In the genomic region with DNA sequence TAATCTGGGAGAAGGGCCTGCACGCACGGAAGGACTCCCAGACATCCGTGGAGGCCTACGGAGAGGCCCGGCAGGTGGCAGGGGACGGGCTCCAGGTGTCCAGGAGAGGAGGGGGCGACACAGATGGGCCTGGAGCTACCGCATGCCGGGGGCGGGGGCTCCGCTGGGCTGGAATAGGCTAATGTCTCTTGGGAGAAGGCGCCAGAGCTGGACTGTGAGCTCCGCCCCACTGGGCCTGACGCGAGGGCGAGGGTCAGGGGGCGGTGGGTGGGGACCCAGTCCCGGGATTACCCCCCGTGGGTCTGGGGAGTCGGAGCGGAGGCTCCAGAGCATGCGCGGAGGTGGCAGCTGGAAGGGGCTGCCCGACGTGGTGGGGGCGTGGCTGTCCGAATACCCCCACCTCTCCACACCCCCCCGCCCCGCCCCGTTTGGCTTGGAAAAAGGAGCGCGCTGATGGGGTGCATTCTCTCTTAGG, we compare ENCODE assay signal across 8 cellular contexts. TPM values are rescaled to one million over a fixed set of nuclear protein-coding genes. Genes with fewer than 3 reads are reported as not detected.
DNase-seq lines count a peak whose midpoint lies in the region; ATAC-seq and TF ChIP-seq lines count a peak whose summit lies in the region.

No MANE protein-coding gene starts in this region.

- peak overlapping the region; percentile 96 for H3K9ac ChIP-seq in OCI-LY1 (ENCODE audit: low read length)

- H3K27me3 ChIP-seq in OCI-LY1 (ENCODE audit: insufficient read depth, low read length) (no peaks in the 10 kb centered on the region), foreskin keratinocyte (peaks cover 5% of the 10 kb centered on the region), upper lobe of left lung (no peaks in the 10 kb centered on the region)

- H3K27ac ChIP-seq in OCI-LY1 (ENCODE audit: low read depth, low read length, poor library complexity, severe bottlenecking) (peak overlapping the region; percentile 39), foreskin keratinocyte (no peak overlapping the region), upper lobe of left lung (peak overlapping the region; percentile 54 to 93 (median 82))

- H3K4me2 ChIP-seq in OCI-LY1 (ENCODE audit: low read length) = peak overlapping the region; percentile 97

- H3K36me3 ChIP-seq in OCI-LY1 (ENCODE audit: insufficient read depth, low read length) = peaks cover 6% of the 10 kb centered on the region; the same call in 1 of the 2 replicates
- H3K36me3 ChIP-seq in upper lobe of left lung = peaks cover 0 to 6% (median 3%) of the 10 kb centered on the region in 4 donors

- no peaks in the 10 kb centered on the region for H3K9me3 ChIP-seq in OCI-LY1 (ENCODE audit: low read length)
- no peaks in the 10 kb centered on the region for H3K9me3 ChIP-seq in upper lobe of left lung

- ATAC-seq in HG02870 (IDR thresholded peaks at IDR 0.05; ENCODE audit: unreplicated experiment) = peak; percentile 15
- peak; percentile 6 for ATAC-seq in foreskin keratinocyte
- peak; percentile 47 to 68 for ATAC-seq in upper lobe of left lung (ENCODE audit: low FRiP score in 2 of 2)

- H4K20me1 ChIP-seq in OCI-LY1 (ENCODE audit: insufficient read depth, low read length) = no peaks in the 10 kb centered on the region

- H3K4me1 ChIP-seq in OCI-LY1 (ENCODE audit: insufficient read depth, low read length, severe bottlenecking) (peaks cover 34% of the 10 kb centered on the region), foreskin keratinocyte (no peaks in the 10 kb centered on the region), upper lobe of left lung (peaks cover 30 to 53% (median 36%) of the 10 kb centered on the region in 4 donors)

- no peak for TF ChIP-seq POLR2A in upper lobe of left lung (IDR thresholded peaks at IDR 0.05)

- H3F3A ChIP-seq in OCI-LY1 (ENCODE audit: insufficient read depth, low read length) = peaks cover 4% of the 10 kb centered on the region; the same call in 1 of the 2 replicates

- peaks cover 4% of the 10 kb centered on the region; the same call in 1 of the 2 replicates for H3K79me2 ChIP-seq in OCI-LY1 (ENCODE audit: insufficient read depth, low read length)

- peak overlapping the region; percentile 93; the same call in 1 of the 2 replicates for H2AFZ ChIP-seq in OCI-LY1 (ENCODE audit: low read length)

- WGBS in upper lobe of left lung, 2 donors = 0 to 1% methylated on average over 6 to 23 of the region's 32 CpGs

- no peak for TF ChIP-seq EP300 in upper lobe of left lung (IDR thresholded peaks at IDR 0.05)

- H3K4me3 ChIP-seq in OCI-LY1 (ENCODE audit: low read depth, low read length, poor library complexity, severe bottlenecking) = peak overlapping the region; percentile 99
- peak overlapping the region; percentile 77 to 98 (median 96) for H3K4me3 ChIP-seq in upper lobe of left lung

- DNase-seq in ELR (ENCODE audit: low read depth) (peak; percentile 35), activated gamma-delta T cell (lab: John Stamatoyannopoulos, UW) (peak; percentile 26), foreskin keratinocyte (no peak), nucleus accumbens (lab: John Stamatoyannopoulos, UW) (peak in 42 of 56 donors; percentile 5 to 70 (median 36)), upper lobe of left lung (peak; percentile 59 to 89), midbrain (lab: John Stamatoyannopoulos, UW) (no peak)

- no peaks in the 10 kb centered on the region for H3K9me2 ChIP-seq in OCI-LY1 (ENCODE audit: low read depth, low read length)

- no peak for TF ChIP-seq CTCF in OCI-LY1 (IDR thresholded peaks at IDR 0.05; ENCODE audit: low read length)
- no peak for TF ChIP-seq CTCF in foreskin keratinocyte (conservative IDR thresholded peaks at IDR 0.05)
- no peak for TF ChIP-seq CTCF in upper lobe of left lung (IDR thresholded peaks at IDR 0.05)

RNA-seq across cellular contexts. Expression of gene AGO1, which starts 0.7 kb away (rescaled TPM):
- 16.4 and 19.3 TPM in 2 replicates for total RNA-seq in foreskin keratinocyte
- polyA plus RNA-seq in foreskin keratinocyte = 2.2 and 2.8 TPM in 2 replicates
- total RNA-seq in upper lobe of left lung = 10 to 100 TPM; 11.4 to 26.8 (median 22.9) TPM

RNA-seq across cellular contexts. Expression of gene AGO3, which starts 47.2 kb away (rescaled TPM):
- 15.8 and 17.7 TPM in 2 replicates for total RNA-seq in foreskin keratinocyte
- polyA plus RNA-seq in foreskin keratinocyte = 3.0 and 3.4 TPM in 2 replicates
- 10 to 100 TPM; 13.8 to 32.5 (median 29.6) TPM for total RNA-seq in upper lobe of left lung

Comparison
In these comparisons a context has a peak if more than half of its experiments do, and no peak if none do; other contexts are left out.
1. DNase-seq: peak in ELR (single experiment), activated gamma-delta T cell (single experiment), nucleus accumbens (42 of 56) and upper lobe of left lung (2 of 2); none in foreskin keratinocyte (0 of 2) and midbrain (single experiment).
2. ATAC-seq: peak in every context shown above with its lines; median percentile 58 in upper lobe of left lung; 15 in HG02870; 6 in foreskin keratinocyte.